Comparison of ENCODE assay signal across 26 cellular contexts in the genomic region with DNA sequence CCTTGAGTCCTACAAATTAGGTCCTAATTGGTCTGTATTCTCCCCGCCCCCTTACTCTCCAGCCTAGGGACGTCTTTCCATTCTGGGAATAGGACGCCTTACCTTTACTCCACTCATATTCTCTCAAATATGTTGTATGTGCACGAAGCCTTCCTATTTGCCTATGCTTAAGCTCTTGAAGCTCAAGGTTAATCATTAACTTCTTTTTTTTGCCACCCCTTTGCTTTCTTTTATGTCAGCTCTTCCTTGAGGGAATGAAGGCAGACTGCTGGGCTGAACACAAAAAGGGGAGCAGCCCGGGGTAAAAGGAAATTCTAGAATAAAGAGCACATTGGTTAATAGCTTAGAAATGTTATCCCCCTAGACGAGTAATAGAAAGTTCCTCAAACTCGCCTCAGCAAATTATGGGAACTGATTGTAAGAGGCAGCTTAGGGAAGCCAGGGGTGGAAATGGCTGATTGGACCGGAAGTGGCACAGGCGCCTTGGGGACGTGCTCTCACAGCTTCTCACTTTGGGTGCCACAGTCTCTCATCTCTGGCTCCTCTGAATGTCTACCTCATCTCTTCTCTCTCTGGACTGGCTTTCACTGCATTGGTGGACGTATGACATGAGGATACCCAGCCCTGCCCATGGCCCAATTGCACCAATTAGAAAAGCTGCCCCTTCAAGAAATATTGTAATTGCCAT.
DNase-seq lines count a peak whose midpoint lies in the region; ATAC-seq, FAIRE-seq and TF ChIP-seq lines count a peak whose summit lies in the region.
"Had no signal": no experiment of that assay in that cellular context is flagged by ENCODE, and none has a peak within 500 bp of the region (broad histone marks: within the 10 kb centered on the region; RNA-seq: fewer than 3 reads in every experiment).

No MANE protein-coding gene starts in this region.

- H3F3A ChIP-seq in DOHH2 (ENCODE audit: control insufficient read depth, insufficient read depth): no peaks in the 10 kb centered on the region

- WGBS in A549 (ENCODE audit: missing lambda C conversion rate): 86% methylated on average over 11 of the region's 11 CpGs
- WGBS in GM12878 (ENCODE audit: insufficient coverage, insufficient replicate concordance, low lambda C conversion rate, missing lambda C conversion rate): 53% methylated on average over 11 of the region's 11 CpGs

- FAIRE-seq in A549 (lab: Jason Lieb, UNC): no peak
- FAIRE-seq in GM12878 (lab: Jason Lieb, UNC): no peak
- FAIRE-seq: frontal cortex, islet of Langerhans, RCC 7860 had no signal

- H3K4me3 ChIP-seq in A549: no peak overlapping the region
- H3K4me3 ChIP-seq in DOHH2 (ENCODE audit: low read length): no peak overlapping the region
- no peak overlapping the region for H3K4me3 ChIP-seq in GM12878
- no peak overlapping the region for H3K4me3 ChIP-seq in lower lobe of right lung
- H3K4me3 ChIP-seq in CD8-positive, alpha-beta T cell (ENCODE audit: low read depth, low read length): no peak overlapping the region
- H3K4me3 ChIP-seq in upper lobe of right lung: no peak overlapping the region
- H3K4me3 ChIP-seq: body of pancreas, upper lobe of left lung had no signal

- POLR2A ChIA-PET in A549 (lab: Yijun Ruan, JAX) (no interaction called here), GM12878 (lab: Charles Lee) (interaction anchor here (0.7 to 3.4 kb wide), 6 partner anchors 10 to 323 kb away, joined by 3 to 16 read pairs (median 3); no protein-coding TSS in a partner anchor)
- POLR2A ChIA-PET in CD8-positive, alpha-beta T cell (lab: Charles Lee): no interaction called here

- BruUV-seq in GM12878 (replicated peaks; lab: Mats Ljungman, UMichigan): no TSS peak

- H3K79me2 ChIP-seq in DOHH2 (ENCODE audit: control insufficient read depth, low read length) (no peaks in the 10 kb centered on the region), GM12878 (ENCODE audit: control insufficient read depth, insufficient read depth, low read length) (no peaks in the 10 kb centered on the region)

- H3K4me3 Mint-ChIP-seq in CD8-positive, alpha-beta T cell: no peak overlapping the region
- H3K4me3 Mint-ChIP-seq: activated B cell treated with CpG ODN at 0.5 μM for 24 hours; activated naive CD8-positive, alpha-beta T cell treated with anti-CD3 and anti-CD28 coated beads, Interleukin-2, amount 50 U/mL, for 24 hours; CD14-positive monocyte; memory B cell; stimulated activated naive CD8-positive, alpha-beta T cell treated with anti-CD3 and anti-CD28 coated beads, Interleukin-15, amount 100 ng/mL, for 72 hours had no signal

- TF ChIP-seq POLR2A in A549 (IDR thresholded peaks at IDR 0.05; ENCODE audit: low read length): no peak
- TF ChIP-seq POLR2A in GM12878 (IDR thresholded peaks at IDR 0.05; ENCODE audit: low read depth, low read length): no peak

- TF ChIP-seq CTCF in A549 (IDR thresholded peaks at IDR 0.05): no peak
- no peak for TF ChIP-seq CTCF in DOHH2 (IDR thresholded peaks at IDR 0.05; ENCODE audit: low read depth, low read length, poor library complexity, severe bottlenecking)
- no peak for TF ChIP-seq CTCF in GM12878 (IDR thresholded peaks at IDR 0.05 in 2 of 3, conservative IDR thresholded peaks at IDR 0.05 in 1 of 3; ENCODE audit: control insufficient read depth in 2 of 3, extremely low read depth in 1 of 3, insufficient read depth in 1 of 3, low read depth in 3 of 3, low read length in 3 of 3)
- no peak for TF ChIP-seq CTCF in lower lobe of right lung (IDR thresholded peaks at IDR 0.05)
- TF ChIP-seq CTCF in CD8-positive, alpha-beta T cell (IDR thresholded peaks at IDR 0.05): no peak
- TF ChIP-seq CTCF in upper lobe of right lung (IDR thresholded peaks at IDR 0.05): no peak

- no peaks in the 10 kb centered on the region for H3K4me1 Mint-ChIP-seq in CD8-positive, alpha-beta T cell (ENCODE audit: low read depth)

- intact Hi-C loops in GM12878 (cut with micrococcal nuclease; ENCODE audit: unreplicated experiment): no loop called here
- intact Hi-C loops in lower lobe of right lung (cut with DNase I): no loop called here
- intact Hi-C loops in CD8-positive, alpha-beta T cell (cut with DNase I, micrococcal nuclease): no loop called here
- intact Hi-C loops in upper lobe of right lung (cut with DNase I): no loop called here

- in situ Hi-C loops in GM12878 (cut with MboI): no loop called here

- DNase-seq in A549 (ENCODE audit: low read depth in 1 of 2, low spot score in 1 of 2) (no peak), GM12878 (ENCODE audit: low read depth, low spot score) (no peak), lower lobe of right lung (no peak), upper lobe of right lung (no peak)
- DNase-seq in CD8-positive, alpha-beta T cell: no peak
- DNase-seq: activated B cell treated with CpG ODN at 0.5 μM for 24 hours; activated CD4-positive, alpha-beta T cell treated with anti-CD3 and anti-CD28 coated beads, Interleukin-2, amount 50 U/mL, for 4 hours; activated gamma-delta T cell; activated naive CD8-positive, alpha-beta T cell treated with anti-CD3 and anti-CD28 coated beads, Interleukin-2, amount 50 U/mL, for 24 hours; activated T-cell treated with anti-CD3 and anti-CD28 coated beads for 4 hours; body of pancreas; NCI-H1092; NCI-H2029; NCI-H2227 treated with DMSO at 0.1 percent for 48 hours; right cardiac atrium; stimulated activated naive CD8-positive, alpha-beta T cell treated with anti-CD3 and anti-CD28 coated beads, Interleukin-15, amount 100 ng/mL, for 72 hours; upper lobe of left lung had no signal

- CTCF ChIA-PET in A549 (lab: Yijun Ruan, JAX): interaction anchor here (0.6 to 13.1 kb wide), 9 partner anchors 9 to 533 kb away, joined by 4 to 220 read pairs (median 5); a partner anchor contains a TSS
- CTCF ChIA-PET in GM12878 (lab: Yijun Ruan, JAX): interaction anchor here (0.6 to 4.7 kb wide), 14 partner anchors 10 to 556 kb away, joined by 3 to 42 read pairs (median 4); a partner anchor contains a TSS
- CTCF ChIA-PET in CD8-positive, alpha-beta T cell (lab: Charles Lee): interaction anchor here (1.2 to 1.5 kb wide), 2 partner anchors 9 to 10 kb away, joined by 3 read pairs; no protein-coding TSS in a partner anchor

- peaks cover 13% of the 10 kb centered on the region; the same call in 1 of the 2 replicates for H3K27me3 ChIP-seq in DOHH2 (ENCODE audit: control insufficient read depth, low read length)
- H3K27me3 ChIP-seq in GM12878 (replicated peaks in 1 of 2; ENCODE audit: control insufficient read depth in 2 of 2, insufficient read depth in 2 of 2, low read length in 1 of 2): no peaks in the 10 kb centered on the region
- no peaks in the 10 kb centered on the region for H3K27me3 ChIP-seq in lower lobe of right lung (ENCODE audit: low read depth)
- no peaks in the 10 kb centered on the region for H3K27me3 ChIP-seq in CD8-positive, alpha-beta T cell (ENCODE audit: insufficient read depth, low read length)
- no peaks in the 10 kb centered on the region for H3K27me3 ChIP-seq in upper lobe of right lung
- H3K27me3 ChIP-seq: body of pancreas, upper lobe of left lung had no signal

- TF ChIP-seq EP300 in A549 (IDR thresholded peaks at IDR 0.05): no peak
- TF ChIP-seq EP300 in GM12878 (IDR thresholded peaks at IDR 0.05; ENCODE audit: borderline replicate concordance in 1 of 2, control insufficient read depth in 1 of 2, low read depth in 2 of 2, low read length in 2 of 2): no peak

- no peaks in the 10 kb centered on the region for H4K20me1 ChIP-seq in DOHH2 (ENCODE audit: control insufficient read depth, insufficient read depth, low read depth, low read length)
- no peaks in the 10 kb centered on the region for H4K20me1 ChIP-seq in GM12878 (ENCODE audit: control insufficient read depth, insufficient read depth)

- SMC1A ChIA-PET in GM12878 (lab: Charles Lee; ENCODE audit: uncharacterized antibody, unreplicated experiment): interaction anchor here (0.8 to 6.8 kb wide), 13 partner anchors 8 to 510 kb away, joined by 3 to 65 read pairs (median 4); no protein-coding TSS in a partner anchor

- H3K9me3 ChIP-seq in A549 (no peaks in the 10 kb centered on the region), DOHH2 (ENCODE audit: control insufficient read depth, insufficient read depth, low read length) (no peaks in the 10 kb centered on the region), GM12878 (replicated peaks; ENCODE audit: control insufficient read depth, insufficient read depth, low read length) (no peaks in the 10 kb centered on the region; the same call in 2 of the 3 replicates), lower lobe of right lung (no peaks in the 10 kb centered on the region), upper lobe of right lung (no peaks in the 10 kb centered on the region)
- H3K9me3 ChIP-seq in CD8-positive, alpha-beta T cell (ENCODE audit: low read length): no peaks in the 10 kb centered on the region
- H3K9me3 ChIP-seq: body of pancreas, upper lobe of left lung had no signal

- no peaks in the 10 kb centered on the region for H3K27me3 Mint-ChIP-seq in CD8-positive, alpha-beta T cell (ENCODE audit: low read depth)
- H3K27me3 Mint-ChIP-seq: activated B cell treated with CpG ODN at 0.5 μM for 24 hours, memory B cell had no signal

- H3K27ac Mint-ChIP-seq in CD8-positive, alpha-beta T cell: no peak overlapping the region
- H3K27ac Mint-ChIP-seq: activated B cell treated with CpG ODN at 0.5 μM for 24 hours; activated naive CD8-positive, alpha-beta T cell treated with anti-CD3 and anti-CD28 coated beads, Interleukin-2, amount 50 U/mL, for 24 hours; CD14-positive monocyte; memory B cell; stimulated activated naive CD8-positive, alpha-beta T cell treated with anti-CD3 and anti-CD28 coated beads, Interleukin-15, amount 100 ng/mL, for 72 hours had no signal

- RAD21 ChIA-PET in GM12878 (lab: Charles Lee; ENCODE audit: unreplicated experiment): interaction anchor here (0.9 to 6.7 kb wide), 5 partner anchors 11 to 121 kb away, joined by 3 to 34 read pairs (median 5); no protein-coding TSS in a partner anchor

- no peak overlapping the region for H3K9ac ChIP-seq in GM12878 (ENCODE audit: control insufficient read depth, insufficient read depth, low read length)
- H3K9ac ChIP-seq: KMS-11 had no signal

- no peaks in the 10 kb centered on the region for H3K9me3 Mint-ChIP-seq in CD8-positive, alpha-beta T cell
- H3K9me3 Mint-ChIP-seq: activated B cell treated with CpG ODN at 0.5 μM for 24 hours; CD14-positive monocyte; memory B cell; stimulated activated naive CD8-positive, alpha-beta T cell treated with anti-CD3 and anti-CD28 coated beads, Interleukin-15, amount 100 ng/mL, for 72 hours had no signal

- peak overlapping the region; percentile 20; the same call in 1 of the 2 replicates for H2AFZ ChIP-seq in GM12878 (ENCODE audit: control insufficient read depth, low read depth, low read length)

- ATAC-seq in A549 (no peak), GM12878 (peak; percentile 1; the same call in 2 of the 3 replicates), lower lobe of right lung (peak; percentile 26 to 44), HG03342 (IDR thresholded peaks at IDR 0.05; ENCODE audit: unreplicated experiment) (no peak), upper lobe of right lung (no peak), HG03139 (IDR thresholded peaks at IDR 0.05; ENCODE audit: unreplicated experiment) (no peak)
- ATAC-seq in CD8-positive, alpha-beta T cell: no peak
- ATAC-seq: activated naive CD8-positive, alpha-beta T cell treated with anti-CD3 and anti-CD28 coated beads, Interleukin-2, amount 50 U/mL, for 24 hours; body of pancreas; stimulated activated naive CD8-positive, alpha-beta T cell treated with anti-CD3 and anti-CD28 coated beads, Interleukin-15, amount 100 ng/mL, for 72 hours had no signal

- peak overlapping the region in 1 of 2 experiments; percentile 78; a peak in 5 of 6 replicates for H3K27ac ChIP-seq in A549
- no peak overlapping the region for H3K27ac ChIP-seq in DOHH2 (ENCODE audit: low read depth, low read length)
- H3K27ac ChIP-seq in GM12878 (ENCODE audit: control insufficient read depth, insufficient read depth): no peak overlapping the region; the same call in 1 of the 2 replicates
- no peak overlapping the region for H3K27ac ChIP-seq in lower lobe of right lung
- H3K27ac ChIP-seq in CD8-positive, alpha-beta T cell (ENCODE audit: low read depth, low read length): no peak overlapping the region
- no peak overlapping the region for H3K27ac ChIP-seq in upper lobe of right lung
- H3K27ac ChIP-seq: body of pancreas, KMS-11, upper lobe of left lung had no signal

- H3K9me2 ChIP-seq in DOHH2 (replicated peaks; ENCODE audit: control insufficient read depth, low read length): no peaks in the 10 kb centered on the region

- H3K4me1 ChIP-seq in A549: peaks cover 55% of the 10 kb centered on the region
- H3K4me1 ChIP-seq in DOHH2 (ENCODE audit: control insufficient read depth, low read length): peaks cover 6% of the 10 kb centered on the region
- peaks cover 40% of the 10 kb centered on the region for H3K4me1 ChIP-seq in GM12878 (ENCODE audit: control insufficient read depth, insufficient read depth, low read length)
- H3K4me1 ChIP-seq in lower lobe of right lung: peaks cover 23% of the 10 kb centered on the region
- no peaks in the 10 kb centered on the region for H3K4me1 ChIP-seq in CD8-positive, alpha-beta T cell (ENCODE audit: insufficient read depth, low read length)
- H3K4me1 ChIP-seq in upper lobe of right lung: peaks cover 6% of the 10 kb centered on the region
- H3K4me1 ChIP-seq: body of pancreas had no signal

- H3K36me3 ChIP-seq in DOHH2 (ENCODE audit: control insufficient read depth, low read length) (no peaks in the 10 kb centered on the region), GM12878 (ENCODE audit: control insufficient read depth in 2 of 2, insufficient read depth in 2 of 2, low read length in 1 of 2) (no peaks in the 10 kb centered on the region), lower lobe of right lung (no peaks in the 10 kb centered on the region), upper lobe of right lung (no peaks in the 10 kb centered on the region)
- no peaks in the 10 kb centered on the region for H3K36me3 ChIP-seq in CD8-positive, alpha-beta T cell (ENCODE audit: insufficient read depth, low read length)
- H3K36me3 ChIP-seq: upper lobe of left lung had no signal

- TF ChIP-seq RAD21 in A549 (conservative IDR thresholded peaks at IDR 0.05 in 1 of 2, IDR thresholded peaks at IDR 0.05 in 1 of 2): no peak
- TF ChIP-seq RAD21 in GM12878 (IDR thresholded peaks at IDR 0.05; ENCODE audit: insufficient read depth, low read depth, low read length): no peak

- H3K4me2 ChIP-seq in A549 (peak overlapping the region; percentile 61; the same call in 2 of the 3 replicates), DOHH2 (ENCODE audit: low read length) (peak overlapping the region; percentile 17; the same call in 1 of the 2 replicates), GM12878 (ENCODE audit: control insufficient read depth, insufficient read depth) (peak overlapping the region; percentile 34)
- H3K4me2 ChIP-seq: KMS-11 had no signal

- no peaks in the 10 kb centered on the region for H3K36me3 Mint-ChIP-seq in CD8-positive, alpha-beta T cell
- H3K36me3 Mint-ChIP-seq: CD14-positive monocyte had no signal

Comparison
In these comparisons a context has a peak if more than half of its experiments do, and no peak if none do; other contexts are left out.
1. ATAC-seq: peak in GM12878 (single experiment) and lower lobe of right lung (2 of 2); none in A549 (0 of 2), CD8-positive, alpha-beta T cell (single experiment), HG03342 (single experiment), upper lobe of right lung (single experiment) and HG03139 (single experiment).
2. Peak in every context shown above with its lines, with median percentiles within 50 percentile points of each other: H3K4me2 ChIP-seq.